ENCODE assay signal across 17 cellular contexts in genomic region chr3:98786364-98786930, GRCh38. TPM values are rescaled to one million over a fixed set of nuclear protein-coding genes. Genes with fewer than 3 reads are reported as not detected.
DNase-seq lines count a peak whose midpoint lies in the region; ATAC-seq and TF ChIP-seq lines count a peak whose summit lies in the region.
"Had no signal": no experiment of that assay in that cellular context is flagged by ENCODE, and none has a peak within 500 bp of the region (broad histone marks: within the 10 kb centered on the region; RNA-seq: fewer than 3 reads in every experiment).

No MANE protein-coding gene starts in this region.

- peaks cover 23% of the 10 kb centered on the region for H3K27me3 Mint-ChIP-seq in activated CD8-positive, alpha-beta T cell treated with anti-CD3 and anti-CD28 coated beads, Interleukin-2, amount 10 ng/mL, durations not matched to agents 7 days and 5 days (ENCODE audit: low read depth)
- peaks cover 7% of the 10 kb centered on the region for H3K27me3 Mint-ChIP-seq in activated CD8-positive, alpha-beta T cell treated with anti-CD3 and anti-CD28 coated beads for 36 hours
- peaks cover 9% of the 10 kb centered on the region for H3K27me3 Mint-ChIP-seq in stimulated activated naive CD8-positive, alpha-beta T cell treated with anti-CD3 and anti-CD28 coated beads, Interleukin-15, amount 100 ng/mL, for 72 hours

- DNase-seq in activated CD8-positive, alpha-beta T cell treated with anti-CD3 and anti-CD28 coated beads, Interleukin-2, amount 10 ng/mL, durations not matched to agents 7 days and 5 days, result no peak
- DNase-seq in activated CD8-positive, alpha-beta T cell treated with anti-CD3 and anti-CD28 coated beads for 36 hours, result no peak
- DNase-seq in OCI-M1 (lab: John Stamatoyannopoulos, UW) (peak; percentile 52), fibroblast of the aortic adventitia (ENCODE audit: low read depth) (peak; percentile 54), NCI-H748 (lab: John Stamatoyannopoulos, UW; ENCODE audit: unreplicated experiment) (no peak)
- DNase-seq in stimulated activated naive CD8-positive, alpha-beta T cell treated with anti-CD3 and anti-CD28 coated beads, Interleukin-15, amount 100 ng/mL, for 72 hours, result no peak
- DNase-seq in activated CD4-positive, alpha-beta T cell treated with anti-CD3 and anti-CD28 coated beads for 1 hour, result no peak
- DNase-seq: 8988T; activated gamma-delta T cell treated with Interleukin-2 at 50 U/mL for 16 hours; Calu3; central memory CD4-positive, alpha-beta T cell; hippocampal formation; PC-3; transverse colon had no signal

- ATAC-seq in activated CD8-positive, alpha-beta T cell treated with anti-CD3 and anti-CD28 coated beads, Interleukin-2, amount 10 ng/mL, durations not matched to agents 7 days and 5 days, result no peak
- no peak for ATAC-seq in activated CD8-positive, alpha-beta T cell treated with anti-CD3 and anti-CD28 coated beads for 36 hours
- ATAC-seq in stimulated activated naive CD8-positive, alpha-beta T cell treated with anti-CD3 and anti-CD28 coated beads, Interleukin-15, amount 100 ng/mL, for 72 hours, result peak; percentile 87
- no peak for ATAC-seq in HG02981 (IDR thresholded peaks at IDR 0.05; ENCODE audit: unreplicated experiment)
- ATAC-seq: PC-3 had no signal

- no peak for TF ChIP-seq CTCF in activated CD8-positive, alpha-beta T cell treated with anti-CD3 and anti-CD28 coated beads for 36 hours (IDR thresholded peaks at IDR 0.05)
- TF ChIP-seq CTCF in fibroblast of the aortic adventitia (IDR thresholded peaks at IDR 0.05; ENCODE audit: insufficient read depth, low read length), result no peak

- POLR2A ChIA-PET in activated CD8-positive, alpha-beta T cell treated with anti-CD3 and anti-CD28 coated beads, Interleukin-2, amount 10 ng/mL, durations not matched to agents 7 days and 5 days (lab: Charles Lee), result no interaction called here
- POLR2A ChIA-PET in activated CD8-positive, alpha-beta T cell treated with anti-CD3 and anti-CD28 coated beads for 36 hours (lab: Charles Lee), result no interaction called here

- H3K4me3 ChIP-seq in fibroblast of the aortic adventitia (ENCODE audit: low read depth, low read length), result no peak overlapping the region
- H3K4me3 ChIP-seq: transverse colon had no signal

- no peak overlapping the region for H3K4me3 Mint-ChIP-seq in activated CD8-positive, alpha-beta T cell treated with anti-CD3 and anti-CD28 coated beads, Interleukin-2, amount 10 ng/mL, durations not matched to agents 7 days and 5 days
- H3K4me3 Mint-ChIP-seq in activated CD8-positive, alpha-beta T cell treated with anti-CD3 and anti-CD28 coated beads for 36 hours, result no peak overlapping the region
- H3K4me3 Mint-ChIP-seq in stimulated activated naive CD8-positive, alpha-beta T cell treated with anti-CD3 and anti-CD28 coated beads, Interleukin-15, amount 100 ng/mL, for 72 hours, result no peak overlapping the region
- H3K4me3 Mint-ChIP-seq: nephron had no signal

- H3K27ac Mint-ChIP-seq in activated CD8-positive, alpha-beta T cell treated with anti-CD3 and anti-CD28 coated beads, Interleukin-2, amount 10 ng/mL, durations not matched to agents 7 days and 5 days, result peak overlapping the region; percentile 26
- no peak overlapping the region for H3K27ac Mint-ChIP-seq in activated CD8-positive, alpha-beta T cell treated with anti-CD3 and anti-CD28 coated beads for 36 hours
- peak overlapping the region in 1 of 2 donors; percentile 84 for H3K27ac Mint-ChIP-seq in stimulated activated naive CD8-positive, alpha-beta T cell treated with anti-CD3 and anti-CD28 coated beads, Interleukin-15, amount 100 ng/mL, for 72 hours

- intact Hi-C loops in activated CD8-positive, alpha-beta T cell treated with anti-CD3 and anti-CD28 coated beads for 36 hours (cut with micrococcal nuclease), result no loop called here

- no peaks in the 10 kb centered on the region for H3K9me3 Mint-ChIP-seq in activated CD8-positive, alpha-beta T cell treated with anti-CD3 and anti-CD28 coated beads, Interleukin-2, amount 10 ng/mL, durations not matched to agents 7 days and 5 days (ENCODE audit: insufficient read depth)
- no peaks in the 10 kb centered on the region for H3K9me3 Mint-ChIP-seq in activated CD8-positive, alpha-beta T cell treated with anti-CD3 and anti-CD28 coated beads for 36 hours
- H3K9me3 Mint-ChIP-seq in stimulated activated naive CD8-positive, alpha-beta T cell treated with anti-CD3 and anti-CD28 coated beads, Interleukin-15, amount 100 ng/mL, for 72 hours, result no peaks in the 10 kb centered on the region
- H3K9me3 Mint-ChIP-seq: nephron had no signal

- no peaks in the 10 kb centered on the region for H3K4me1 Mint-ChIP-seq in activated CD8-positive, alpha-beta T cell treated with anti-CD3 and anti-CD28 coated beads, Interleukin-2, amount 10 ng/mL, durations not matched to agents 7 days and 5 days (ENCODE audit: low read depth)
- no peaks in the 10 kb centered on the region for H3K4me1 Mint-ChIP-seq in activated CD8-positive, alpha-beta T cell treated with anti-CD3 and anti-CD28 coated beads for 36 hours (ENCODE audit: low read depth)
- peaks cover 8% of the 10 kb centered on the region for H3K4me1 Mint-ChIP-seq in stimulated activated naive CD8-positive, alpha-beta T cell treated with anti-CD3 and anti-CD28 coated beads, Interleukin-15, amount 100 ng/mL, for 72 hours

- CTCF ChIA-PET in activated CD8-positive, alpha-beta T cell treated with anti-CD3 and anti-CD28 coated beads, Interleukin-2, amount 10 ng/mL, durations not matched to agents 7 days and 5 days (lab: Charles Lee), result no interaction called here
- CTCF ChIA-PET in activated CD8-positive, alpha-beta T cell treated with anti-CD3 and anti-CD28 coated beads for 36 hours (lab: Charles Lee), result no interaction called here

- no peaks in the 10 kb centered on the region for H3K36me3 Mint-ChIP-seq in activated CD8-positive, alpha-beta T cell treated with anti-CD3 and anti-CD28 coated beads, Interleukin-2, amount 10 ng/mL, durations not matched to agents 7 days and 5 days (ENCODE audit: low read depth)
- H3K36me3 Mint-ChIP-seq in activated CD8-positive, alpha-beta T cell treated with anti-CD3 and anti-CD28 coated beads for 36 hours (ENCODE audit: low read depth), result no peaks in the 10 kb centered on the region

RNA-seq across cellular contexts. Expression of gene ST3GAL6, which starts 23.3 kb away (rescaled TPM):
- total RNA-seq in activated CD8-positive, alpha-beta T cell treated with anti-CD3 and anti-CD28 coated beads, Interleukin-2, amount 10 ng/mL, durations not matched to agents 7 days and 5 days, result not detected
- total RNA-seq in activated CD8-positive, alpha-beta T cell treated with anti-CD3 and anti-CD28 coated beads for 36 hours, result not detected
- 2.3 and 3.5 TPM in 2 replicates for total RNA-seq in fibroblast of the aortic adventitia (ENCODE audit: low replicate concordance)
- total RNA-seq: T-helper 2 cell treated with Interferon-gamma antibody and Interleukin-4, amounts not matched to agents 100 ng/mL and 5 ng/mL, for 36 hours had no signal

Comparison
In these comparisons a context has a peak if more than half of its experiments do, and no peak if none do; other contexts are left out.
1. DNase-seq: peak in OCI-M1 (single experiment) and fibroblast of the aortic adventitia (single experiment); none in activated CD8-positive, alpha-beta T cell treated with anti-CD3 and anti-CD28 coated beads, Interleukin-2, amount 10 ng/mL, durations not matched to agents 7 days and 5 days (single experiment), activated CD8-positive, alpha-beta T cell treated with anti-CD3 and anti-CD28 coated beads for 36 hours (single experiment), stimulated activated naive CD8-positive, alpha-beta T cell treated with anti-CD3 and anti-CD28 coated beads, Interleukin-15, amount 100 ng/mL, for 72 hours (0 of 2), activated CD4-positive, alpha-beta T cell treated with anti-CD3 and anti-CD28 coated beads for 1 hour (single experiment) and NCI-H748 (single experiment).